ENCODE assay signal across 1 cellular context in the genomic region with DNA sequence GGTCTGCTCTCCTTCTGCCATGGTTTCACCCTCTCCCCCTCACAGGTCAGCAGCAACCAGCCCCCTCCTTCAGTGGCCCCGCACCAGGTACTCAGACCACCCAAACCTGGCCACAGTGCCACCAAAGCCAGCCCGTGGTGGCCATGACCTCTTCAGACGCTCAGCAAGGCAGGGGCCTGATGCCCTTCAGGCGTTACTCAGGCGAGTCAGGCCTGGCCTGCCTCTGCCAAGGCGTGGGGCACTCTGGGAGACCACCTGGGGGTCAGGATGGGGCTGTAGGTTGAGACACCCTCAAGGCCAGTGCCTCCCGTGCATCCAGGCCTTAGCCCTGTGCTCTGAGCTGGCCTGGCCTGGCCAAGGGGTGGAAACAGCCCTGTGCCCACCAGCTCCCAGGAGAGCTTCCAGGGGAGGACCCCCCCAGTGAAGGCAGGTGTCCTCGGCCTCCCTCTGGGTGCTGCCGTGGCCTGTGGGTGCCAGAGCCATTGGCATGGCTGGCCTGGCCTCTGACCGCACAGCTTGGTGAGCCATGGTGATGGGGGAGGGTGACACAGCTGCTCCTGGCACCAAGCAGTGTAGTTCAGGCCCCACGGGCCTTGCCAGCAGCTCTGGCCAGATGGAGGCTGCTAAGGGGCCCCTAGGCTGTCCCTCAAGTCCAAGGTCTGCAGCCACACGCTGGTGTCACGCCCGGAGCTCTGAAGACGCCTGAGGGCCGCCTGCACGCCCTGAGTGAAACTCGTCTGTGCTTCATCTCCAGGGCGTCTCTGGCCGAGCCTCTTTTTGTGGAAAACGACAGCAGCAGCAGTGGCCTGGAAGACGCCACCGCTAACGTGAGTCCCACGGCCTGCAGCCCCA.
TF ChIP-seq lines count a peak whose summit lies in the region.

No MANE protein-coding gene starts in this region.

TF ChIP-seq in K562, 482 proteins besides CTCF, POLR2A, EP300 and RAD21:
- TF ChIP-seq POLR2G (IDR thresholded peaks at IDR 0.05; ENCODE audit: low read depth, low read length) (peak; percentile 71), CHD4 (IDR thresholded peaks at IDR 0.05; ENCODE audit: insufficient read depth, insufficient replicate concordance, low read depth, low read length, poor library complexity, severe bottlenecking) (no peak), RBM22 (IDR thresholded peaks at IDR 0.05; ENCODE audit: low read depth, low read length, poor library complexity, severe bottlenecking) (peak; percentile 59)
